11 cellular contexts compared by ENCODE assay signal in genomic region chr1:100927276-100927675, GRCh38. TPM values are rescaled to one million over a fixed set of nuclear protein-coding genes. Genes with fewer than 3 reads are reported as not detected.
A peak's percentile ranks its signal among the peaks of the same experiment; 100 is the strongest.
DNase-seq lines count a peak whose midpoint lies in the region; ATAC-seq, FAIRE-seq and TF ChIP-seq lines count a peak whose summit lies in the region.
"Had no signal": no experiment of that assay in that cellular context is flagged by ENCODE, and none has a peak within 500 bp of the region (broad histone marks: within the 10 kb centered on the region; RNA-seq: fewer than 3 reads in every experiment).

No MANE protein-coding gene starts in this region.

- no peak overlapping the region for H3K9ac ChIP-seq in mesenchymal stem cell (ENCODE audit: low read length)
- no peak overlapping the region for H3K9ac ChIP-seq in GM23248

- no peak overlapping the region for H2BK120ac ChIP-seq in mesenchymal stem cell (ENCODE audit: low read depth, low read length)

- H4K20me1 ChIP-seq in GM23248 (ENCODE audit: insufficient read depth) = 0 out of 2 replicates have a peak, but pooled peaks cover 2% of the 10 kb centered on the region

- H3K9me3 ChIP-seq in mesenchymal stem cell (ENCODE audit: control insufficient read depth, low read length) (no peaks in the 10 kb centered on the region), adrenal gland (replicated peaks in 1 of 3) (no peaks in the 10 kb centered on the region), GM23248 (ENCODE audit: low read depth) (no peaks in the 10 kb centered on the region)

- H3K4me3 ChIP-seq in mesenchymal stem cell (ENCODE audit: insufficient read depth in 1 of 2, low read depth in 1 of 2, low read length in 2 of 2) (no peak overlapping the region), adrenal gland (no peak overlapping the region), GM23248 (no peak overlapping the region)

- H3K79me1 ChIP-seq in mesenchymal stem cell (replicated peaks; ENCODE audit: low read length, poor library complexity, severe bottlenecking) = peaks cover 19% of the 10 kb centered on the region

- FAIRE-seq in GM12891 (lab: Jason Lieb, UNC) = peak; percentile 77

- no peak overlapping the region for H3K18ac ChIP-seq in mesenchymal stem cell (ENCODE audit: low read depth in 1 of 2, low read length in 2 of 2)

- H3K4me3 Mint-ChIP-seq in activated CD8-positive, alpha-beta T cell treated with anti-CD3 and anti-CD28 coated beads, Interleukin-2, amount 10 ng/mL, durations not matched to agents 7 days and 5 days = no peak overlapping the region

- no peak overlapping the region for H3K14ac ChIP-seq in mesenchymal stem cell (ENCODE audit: low read length in 2 of 2)

- intact Hi-C loops in adrenal gland (cut with DNase I) = no loop called here

- no peak overlapping the region for H2AK5ac ChIP-seq in mesenchymal stem cell (ENCODE audit: low read length, severe bottlenecking)

- H3K4me1 ChIP-seq in mesenchymal stem cell (ENCODE audit: control insufficient read depth, insufficient read depth, low read depth, low read length) (no peaks in the 10 kb centered on the region), adrenal gland (replicated peaks in 1 of 2) (no peaks in the 10 kb centered on the region), GM23248 (ENCODE audit: insufficient read depth) (peaks cover 11% of the 10 kb centered on the region; the same call in 1 of the 2 replicates)

- H3K27me3 ChIP-seq in mesenchymal stem cell (ENCODE audit: control insufficient read depth in 1 of 2, insufficient read depth in 1 of 2, low read length in 2 of 2) (no peaks in the 10 kb centered on the region), adrenal gland (no peaks in the 10 kb centered on the region), GM23248 (replicated peaks; ENCODE audit: insufficient read depth) (no peaks in the 10 kb centered on the region)

- DNase-seq in GM12891 (ENCODE audit: insufficient read length, low spot score) (no peak), mesenchymal stem cell (no peak), islet precursor cell (no peak), adrenal gland (no peak), GM23248 (no peak), NCI-H1417 (lab: John Stamatoyannopoulos, UW) (no peak)
- DNase-seq in activated CD8-positive, alpha-beta T cell treated with anti-CD3 and anti-CD28 coated beads, Interleukin-2, amount 10 ng/mL, durations not matched to agents 7 days and 5 days = peak; percentile 80
- DNase-seq: DMS79, KG1, NCI-H446 treated with DMSO at 0.1 percent for 48 hours had no signal

- POLR2A ChIA-PET in activated CD8-positive, alpha-beta T cell treated with anti-CD3 and anti-CD28 coated beads, Interleukin-2, amount 10 ng/mL, durations not matched to agents 7 days and 5 days (lab: Charles Lee) = interaction anchor here (0.7 to 3.9 kb wide), 9 partner anchors 11 to 382 kb away, joined by 3 to 31 read pairs (median 3); partner anchors contain the start of genes DPH5 and S1PR1

- no peak overlapping the region for H2BK5ac ChIP-seq in mesenchymal stem cell (ENCODE audit: low read depth, low read length, poor library complexity, severe bottlenecking)

- no peak overlapping the region for H3K4me2 ChIP-seq in mesenchymal stem cell (ENCODE audit: low read length, poor library complexity, severe bottlenecking)
- H3K4me2 ChIP-seq in GM23248 (ENCODE audit: unreplicated experiment) = no peak overlapping the region

- H3K23ac ChIP-seq in mesenchymal stem cell (ENCODE audit: low read length in 2 of 2) = peak overlapping the region in 1 of 2 experiments; percentile 60

- H3K4ac ChIP-seq in mesenchymal stem cell (ENCODE audit: low read depth in 1 of 2, low read length in 2 of 2) = no peak overlapping the region

- H2AFZ ChIP-seq in mesenchymal stem cell (ENCODE audit: low read depth, low read length) (no peak overlapping the region), GM23248 (no peak overlapping the region)

- H2BK12ac ChIP-seq in mesenchymal stem cell (ENCODE audit: low read length in 2 of 2) = no peak overlapping the region

- H3K36me3 ChIP-seq in mesenchymal stem cell (ENCODE audit: control insufficient read depth in 1 of 2, insufficient read depth in 2 of 2, low read depth in 1 of 2, low read length in 2 of 2) (peaks cover 0 to 59% of the 10 kb centered on the region in 2 experiments), adrenal gland (replicated peaks in 1 of 2) (peaks cover 0 to 5% of the 10 kb centered on the region in 2 donors), GM23248 (ENCODE audit: low read depth) (peaks cover 50% of the 10 kb centered on the region)

- H3K9me3 Mint-ChIP-seq in activated CD8-positive, alpha-beta T cell treated with anti-CD3 and anti-CD28 coated beads, Interleukin-2, amount 10 ng/mL, durations not matched to agents 7 days and 5 days (ENCODE audit: insufficient read depth) = peaks cover 3% of the 10 kb centered on the region

- WGBS in mesenchymal stem cell = 78% methylated on average over 2 of the region's 2 CpGs
- 66 to 80% (median 72%) methylated on average over 2 of the region's 2 CpGs for WGBS in adrenal gland, 4 donors
- 93 to 98% methylated on average over 2 of the region's 2 CpGs for WGBS in GM23248 (ENCODE audit: low coverage in 1 of 2, low lambda C conversion rate in 2 of 2, missing lambda C conversion rate in 2 of 2), 2 experiments

- no peak overlapping the region for H4K8ac ChIP-seq in mesenchymal stem cell (ENCODE audit: low read length)

- H3K9me2 ChIP-seq in GM23248 (ENCODE audit: insufficient read depth) = no peaks in the 10 kb centered on the region

- H3K27ac ChIP-seq in mesenchymal stem cell (ENCODE audit: low read length, poor library complexity, severe bottlenecking) (no peak overlapping the region), adrenal gland (no peak overlapping the region), GM23248 (no peak overlapping the region)

- TF ChIP-seq POLR2A in GM12891 (IDR thresholded peaks at IDR 0.05; ENCODE audit: low read depth, low read length) = no peak
- TF ChIP-seq POLR2A in adrenal gland (IDR thresholded peaks at IDR 0.05) = no peak

- peaks cover 50% of the 10 kb centered on the region for H3K36me3 Mint-ChIP-seq in activated CD8-positive, alpha-beta T cell treated with anti-CD3 and anti-CD28 coated beads, Interleukin-2, amount 10 ng/mL, durations not matched to agents 7 days and 5 days (ENCODE audit: low read depth)

- CTCF ChIA-PET in activated CD8-positive, alpha-beta T cell treated with anti-CD3 and anti-CD28 coated beads, Interleukin-2, amount 10 ng/mL, durations not matched to agents 7 days and 5 days (lab: Charles Lee) = interaction anchor here (0.8 to 6.6 kb wide), 10 partner anchors 104 to 382 kb away, joined by 3 to 52 read pairs (median 4); no protein-coding TSS in a partner anchor

- peaks cover 46% of the 10 kb centered on the region for H3K79me2 ChIP-seq in GM23248 (ENCODE audit: insufficient read depth)

- peaks cover 16% of the 10 kb centered on the region for H3F3A ChIP-seq in GM23248 (ENCODE audit: insufficient read depth)

- no peak overlapping the region for H4K91ac ChIP-seq in mesenchymal stem cell (ENCODE audit: low read length)

- TF ChIP-seq CTCF in adrenal gland (IDR thresholded peaks at IDR 0.05) = no peak

- in situ Hi-C loops in GM23248 (cut with MboI) = no loop called here

- H3K27me3 Mint-ChIP-seq in activated CD8-positive, alpha-beta T cell treated with anti-CD3 and anti-CD28 coated beads, Interleukin-2, amount 10 ng/mL, durations not matched to agents 7 days and 5 days (ENCODE audit: low read depth) = no peaks in the 10 kb centered on the region

- peak; percentile 35 for ATAC-seq in HG02798 (IDR thresholded peaks at IDR 0.05; ENCODE audit: poor library complexity, unreplicated experiment)
- peak; percentile 87 for ATAC-seq in activated CD8-positive, alpha-beta T cell treated with anti-CD3 and anti-CD28 coated beads, Interleukin-2, amount 10 ng/mL, durations not matched to agents 7 days and 5 days

- H3K4me1 Mint-ChIP-seq in activated CD8-positive, alpha-beta T cell treated with anti-CD3 and anti-CD28 coated beads, Interleukin-2, amount 10 ng/mL, durations not matched to agents 7 days and 5 days (ENCODE audit: low read depth) = peaks cover 48% of the 10 kb centered on the region

- peak overlapping the region; percentile 48 for H2BK15ac ChIP-seq in mesenchymal stem cell (ENCODE audit: low read depth, poor library complexity, severe bottlenecking)

- H3K27ac Mint-ChIP-seq in activated CD8-positive, alpha-beta T cell treated with anti-CD3 and anti-CD28 coated beads, Interleukin-2, amount 10 ng/mL, durations not matched to agents 7 days and 5 days = no peak overlapping the region

TF ChIP-seq in GM12891, 5 proteins besides CTCF, POLR2A, EP300 and RAD21:
- no peak for TF ChIP-seq PAX5 (IDR thresholded peaks at IDR 0.05; ENCODE audit: insufficient read depth, low read length, severe bottlenecking)
- TF ChIP-seq POLR2AphosphoS5 (IDR thresholded peaks at IDR 0.05; ENCODE audit: low read depth, low read length) = no peak
- TF ChIP-seq SPI1 (IDR thresholded peaks at IDR 0.05; ENCODE audit: low read depth, low read length) = no peak
- no peak for TF ChIP-seq POU2F2 (IDR thresholded peaks at IDR 0.05; ENCODE audit: low read depth, low read length)
- no peak for TF ChIP-seq TAF1 (IDR thresholded peaks at IDR 0.05; ENCODE audit: low read depth, low read length)

RNA-seq across cellular contexts. Expression of gene SLC30A7, which starts 31.4 kb away (rescaled TPM):
- 3.0 TPM for polyA plus RNA-seq in GM12891 (2012; ENCODE audit: low read depth, missing spikeins)
- total RNA-seq in activated CD8-positive, alpha-beta T cell treated with anti-CD3 and anti-CD28 coated beads, Interleukin-2, amount 10 ng/mL, durations not matched to agents 7 days and 5 days = 10 to 100 TPM; 28.8 to 30.0 TPM
- polyA plus RNA-seq in mesenchymal stem cell (2013, experiment 1 of 2) = 23.2 TPM
- 23.4 TPM for polyA plus RNA-seq in mesenchymal stem cell (2013, experiment 2 of 2)
- total RNA-seq in adrenal gland = 10 to 100 TPM; 21.3 to 79.8 (median 36.1) TPM
- polyA plus RNA-seq in adrenal gland = 10 to 100 TPM in 1 of 3 donors, 1 to 10 TPM in 2; 3.1 to 24.7 (median 4.6) TPM
- total RNA-seq in GM23248 (2014; rRNA removed; shearing (Covaris generic)) = 65.7 and 75.2 TPM in 2 replicates
- polyA plus RNA-seq in GM23248 (2016; fragmentation: Nextera tagmentation; extraction: Ambion mirVana) = 35.2 and 38.0 TPM in 2 replicates

RNA-seq across cellular contexts. Expression of gene EXTL2, which starts 32.6 kb away (rescaled TPM):
- polyA plus RNA-seq in GM12891 (2012; ENCODE audit: low read depth, missing spikeins) = 8.4 TPM
- total RNA-seq in activated CD8-positive, alpha-beta T cell treated with anti-CD3 and anti-CD28 coated beads, Interleukin-2, amount 10 ng/mL, durations not matched to agents 7 days and 5 days = 1 to 10 TPM; 2.0 to 2.6 TPM
- polyA plus RNA-seq in mesenchymal stem cell (2013, experiment 1 of 2) = 37.3 TPM
- 40.0 TPM for polyA plus RNA-seq in mesenchymal stem cell (2013, experiment 2 of 2)
- total RNA-seq in adrenal gland = 10 to 100 TPM; 20.2 to 42.6 (median 32.0) TPM
- polyA plus RNA-seq in adrenal gland (10 to 100 TPM; 15.4 to 31.7 (median 25.0) TPM), GM23248 (2016; fragmentation: Nextera tagmentation; extraction: Ambion mirVana) (54.6 and 56.3 TPM in 2 replicates)
- 51.9 and 52.2 TPM in 2 replicates for total RNA-seq in GM23248 (2014; rRNA removed; shearing (Covaris generic))

Comparison
In these comparisons a context has a peak if more than half of its experiments do, and no peak if none do; other contexts are left out.
1. RNA of gene EXTL2, which starts 32.6 kb away (total RNA-seq): 51.9 to 52.2 TPM in GM23248 and 20.2 to 42.6 TPM in adrenal gland; 2.0 to 2.6 TPM in activated CD8-positive, alpha-beta T cell treated with anti-CD3 and anti-CD28 coated beads, Interleukin-2, amount 10 ng/mL, durations not matched to agents 7 days and 5 days; every median in the first group is over 4 times any median in the second.